Comparison of ENCODE assay signal across 1 cellular context in the genomic region with DNA sequence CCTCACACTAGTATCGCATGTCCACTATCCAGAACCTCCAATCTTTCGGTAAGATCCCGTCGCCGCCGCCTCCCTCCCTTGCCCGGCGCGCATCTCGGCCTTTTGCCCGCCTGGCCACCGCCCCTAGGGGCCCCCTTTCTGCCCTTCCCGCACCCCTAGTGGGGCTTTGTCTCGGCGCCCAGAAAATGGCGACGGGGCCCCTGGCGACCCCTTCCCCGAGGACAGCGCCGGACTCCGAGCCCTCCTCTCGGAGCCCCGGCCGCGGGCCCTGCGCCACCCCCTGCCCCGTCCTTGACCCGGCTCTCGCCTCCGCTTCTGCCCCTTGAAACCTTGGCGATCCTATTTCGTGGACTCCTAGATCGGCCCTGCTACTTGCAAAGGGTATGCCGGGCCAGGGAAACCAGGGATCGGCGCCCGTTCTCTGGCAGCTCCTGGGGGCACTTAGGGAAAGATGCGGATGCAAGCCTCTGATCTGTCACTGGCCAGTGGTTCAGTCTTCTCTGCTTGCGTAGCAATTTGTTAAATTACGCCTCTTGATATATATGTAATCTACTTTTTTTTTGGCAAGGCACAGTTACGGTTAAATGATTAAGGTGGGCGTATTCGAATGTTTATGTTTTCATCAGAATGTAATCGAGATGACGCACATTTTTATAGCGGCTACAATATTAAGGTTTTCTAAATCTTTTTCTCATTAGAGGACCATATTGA.
TF ChIP-seq lines count a peak whose summit lies in the region.

No MANE protein-coding gene starts in this region.

TF ChIP-seq in GM23338, 12 proteins besides CTCF, POLR2A, EP300 and RAD21 (continued from another document):
- TF ChIP-seq, protein P1, sequence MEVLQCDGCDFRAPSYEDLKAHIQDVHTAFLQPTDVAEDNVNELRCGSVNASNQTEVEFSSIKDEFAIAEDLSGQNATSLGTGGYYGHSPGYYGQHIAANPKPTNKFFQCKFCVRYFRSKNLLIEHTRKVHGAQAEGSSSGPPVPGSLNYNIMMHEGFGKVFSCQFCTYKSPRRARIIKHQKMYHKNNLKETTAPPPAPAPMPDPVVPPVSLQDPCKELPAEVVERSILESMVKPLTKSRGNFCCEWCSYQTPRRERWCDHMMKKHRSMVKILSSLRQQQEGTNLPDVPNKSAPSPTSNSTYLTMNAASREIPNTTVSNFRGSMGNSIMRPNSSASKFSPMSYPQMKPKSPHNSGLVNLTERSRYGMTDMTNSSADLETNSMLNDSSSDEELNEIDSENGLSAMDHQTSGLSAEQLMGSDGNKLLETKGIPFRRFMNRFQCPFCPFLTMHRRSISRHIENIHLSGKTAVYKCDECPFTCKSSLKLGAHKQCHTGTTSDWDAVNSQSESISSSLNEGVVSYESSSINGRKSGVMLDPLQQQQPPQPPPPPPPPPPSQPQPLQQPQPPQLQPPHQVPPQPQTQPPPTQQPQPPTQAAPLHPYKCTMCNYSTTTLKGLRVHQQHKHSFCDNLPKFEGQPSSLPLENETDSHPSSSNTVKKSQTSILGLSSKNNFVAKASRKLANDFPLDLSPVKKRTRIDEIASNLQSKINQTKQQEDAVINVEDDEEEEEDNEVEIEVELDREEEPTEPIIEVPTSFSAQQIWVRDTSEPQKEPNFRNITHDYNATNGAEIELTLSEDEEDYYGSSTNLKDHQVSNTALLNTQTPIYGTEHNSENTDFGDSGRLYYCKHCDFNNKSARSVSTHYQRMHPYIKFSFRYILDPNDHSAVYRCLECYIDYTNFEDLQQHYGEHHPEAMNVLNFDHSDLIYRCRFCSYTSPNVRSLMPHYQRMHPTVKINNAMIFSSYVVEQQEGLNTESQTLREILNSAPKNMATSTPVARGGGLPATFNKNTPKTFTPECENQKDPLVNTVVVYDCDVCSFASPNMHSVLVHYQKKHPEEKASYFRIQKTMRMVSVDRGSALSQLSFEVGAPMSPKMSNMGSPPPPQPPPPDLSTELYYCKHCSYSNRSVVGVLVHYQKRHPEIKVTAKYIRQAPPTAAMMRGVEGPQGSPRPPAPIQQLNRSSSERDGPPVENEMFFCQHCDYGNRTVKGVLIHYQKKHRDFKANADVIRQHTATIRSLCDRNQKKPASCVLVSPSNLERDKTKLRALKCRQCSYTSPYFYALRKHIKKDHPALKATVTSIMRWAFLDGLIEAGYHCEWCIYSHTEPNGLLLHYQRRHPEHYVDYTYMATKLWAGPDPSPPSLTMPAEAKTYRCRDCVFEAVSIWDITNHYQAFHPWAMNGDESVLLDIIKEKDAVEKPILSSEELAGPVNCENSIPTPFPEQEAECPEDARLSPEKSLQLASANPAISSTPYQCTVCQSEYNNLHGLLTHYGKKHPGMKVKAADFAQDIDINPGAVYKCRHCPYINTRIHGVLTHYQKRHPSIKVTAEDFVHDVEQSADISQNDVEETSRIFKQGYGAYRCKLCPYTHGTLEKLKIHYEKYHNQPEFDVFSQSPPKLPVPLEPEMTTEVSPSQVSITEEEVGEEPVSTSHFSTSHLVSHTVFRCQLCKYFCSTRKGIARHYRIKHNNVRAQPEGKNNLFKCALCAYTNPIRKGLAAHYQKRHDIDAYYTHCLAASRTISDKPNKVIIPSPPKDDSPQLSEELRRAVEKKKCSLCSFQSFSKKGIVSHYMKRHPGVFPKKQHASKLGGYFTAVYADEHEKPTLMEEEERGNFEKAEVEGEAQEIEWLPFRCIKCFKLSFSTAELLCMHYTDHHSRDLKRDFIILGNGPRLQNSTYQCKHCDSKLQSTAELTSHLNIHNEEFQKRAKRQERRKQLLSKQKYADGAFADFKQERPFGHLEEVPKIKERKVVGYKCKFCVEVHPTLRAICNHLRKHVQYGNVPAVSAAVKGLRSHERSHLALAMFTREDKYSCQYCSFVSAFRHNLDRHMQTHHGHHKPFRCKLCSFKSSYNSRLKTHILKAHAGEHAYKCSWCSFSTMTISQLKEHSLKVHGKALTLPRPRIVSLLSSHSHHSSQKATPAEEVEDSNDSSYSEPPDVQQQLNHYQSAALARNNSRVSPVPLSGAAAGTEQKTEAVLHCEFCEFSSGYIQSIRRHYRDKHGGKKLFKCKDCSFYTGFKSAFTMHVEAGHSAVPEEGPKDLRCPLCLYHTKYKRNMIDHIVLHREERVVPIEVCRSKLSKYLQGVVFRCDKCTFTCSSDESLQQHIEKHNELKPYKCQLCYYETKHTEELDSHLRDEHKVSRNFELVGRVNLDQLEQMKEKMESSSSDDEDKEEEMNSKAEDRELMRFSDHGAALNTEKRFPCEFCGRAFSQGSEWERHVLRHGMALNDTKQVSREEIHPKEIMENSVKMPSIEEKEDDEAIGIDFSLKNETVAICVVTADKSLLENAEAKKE (CRISPR knock-in tag; IDR thresholded peaks at IDR 0.05): no peak
- no peak for TF ChIP-seq ZNF114 (CRISPR knock-in tag; IDR thresholded peaks at IDR 0.05)
